In the genomic region with DNA sequence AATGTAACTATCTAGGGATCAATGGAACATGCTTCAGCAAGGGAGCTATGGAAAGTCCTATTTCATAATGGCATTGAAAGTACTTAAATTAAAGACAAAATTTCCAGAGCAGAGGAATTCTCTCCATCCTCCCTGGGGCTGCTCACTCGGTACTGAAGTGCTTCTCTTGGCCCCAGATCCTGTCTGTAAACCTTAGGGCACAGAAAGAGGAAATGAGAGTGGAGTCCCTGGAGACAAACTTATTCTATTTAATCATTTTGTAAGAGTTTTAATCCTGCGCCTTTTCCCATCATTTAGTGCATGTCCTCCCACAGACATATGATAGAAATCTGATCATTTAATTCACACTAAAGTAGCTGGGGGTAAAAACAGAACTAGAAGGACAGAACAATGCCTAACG, we compare ENCODE assay signal across 18 cellular contexts.
"Had no signal": no experiment of that assay in that cellular context is flagged by ENCODE, and none has a peak within 500 bp of the region (broad histone marks: within the 10 kb centered on the region; RNA-seq: fewer than 3 reads in every experiment).

No MANE protein-coding gene starts in this region.

- H3K36me3 ChIP-seq: esophagus muscularis mucosa, left lung, stomach, thoracic aorta had no signal

- H3K9me3 Mint-ChIP-seq: activated B cell treated with CpG ODN at 0.5 μM for 24 hours; activated CD8-positive, alpha-beta T cell treated with anti-CD3 and anti-CD28 coated beads for 36 hours; central memory CD8-positive, alpha-beta T cell; natural killer cell had no signal

- ATAC-seq: activated CD8-positive, alpha-beta T cell treated with anti-CD3 and anti-CD28 coated beads for 36 hours; body of pancreas; left lung; natural killer cell; sciatic nerve; T-helper 17 cell had no signal

- H3K27ac ChIP-seq: body of pancreas, coronary artery, esophagus muscularis mucosa, left lung, stomach, thoracic aorta had no signal

- H3K27ac Mint-ChIP-seq: activated B cell treated with CpG ODN at 0.5 μM for 24 hours; activated CD8-positive, alpha-beta T cell treated with anti-CD3 and anti-CD28 coated beads for 36 hours; activated naive CD8-positive, alpha-beta T cell; natural killer cell; T-helper 17 cell had no signal

- H3K27me3 ChIP-seq: body of pancreas, esophagus muscularis mucosa, stomach had no signal

- H3K4me1 ChIP-seq: left lung had no signal

- H3K4me3 Mint-ChIP-seq: activated B cell treated with CpG ODN at 0.5 μM for 24 hours; activated CD8-positive, alpha-beta T cell treated with anti-CD3 and anti-CD28 coated beads for 36 hours; activated naive CD8-positive, alpha-beta T cell; central memory CD8-positive, alpha-beta T cell; natural killer cell; T-helper 17 cell had no signal

- H3K9me3 ChIP-seq: body of pancreas, esophagus muscularis mucosa, left lung, stomach, thoracic aorta had no signal

- H3K4me1 Mint-ChIP-seq: central memory CD8-positive, alpha-beta T cell; natural killer cell; T-helper 17 cell had no signal

- H3K4me3 ChIP-seq: body of pancreas, coronary artery, esophagus muscularis mucosa, left lung, stomach, thoracic aorta had no signal

- H3K36me3 Mint-ChIP-seq: activated naive CD8-positive, alpha-beta T cell; natural killer cell had no signal

- DNase-seq: activated B cell treated with CpG ODN at 0.5 μM for 24 hours; activated CD4-positive, alpha-beta T cell treated with anti-CD3 and anti-CD28 coated beads for 48 hours; activated CD8-positive, alpha-beta memory T cell treated with anti-CD3 and anti-CD28 coated beads, Interleukin-2, amount 50 U/mL, for 4 hours; activated CD8-positive, alpha-beta T cell treated with anti-CD3 and anti-CD28 coated beads for 36 hours; activated gamma-delta T cell treated with Interleukin-2 at 50 U/mL for 16 hours; amygdala; body of pancreas; hippocampal formation; left lung; natural killer cell; stomach; T-helper 17 cell had no signal
